In the genomic region with DNA sequence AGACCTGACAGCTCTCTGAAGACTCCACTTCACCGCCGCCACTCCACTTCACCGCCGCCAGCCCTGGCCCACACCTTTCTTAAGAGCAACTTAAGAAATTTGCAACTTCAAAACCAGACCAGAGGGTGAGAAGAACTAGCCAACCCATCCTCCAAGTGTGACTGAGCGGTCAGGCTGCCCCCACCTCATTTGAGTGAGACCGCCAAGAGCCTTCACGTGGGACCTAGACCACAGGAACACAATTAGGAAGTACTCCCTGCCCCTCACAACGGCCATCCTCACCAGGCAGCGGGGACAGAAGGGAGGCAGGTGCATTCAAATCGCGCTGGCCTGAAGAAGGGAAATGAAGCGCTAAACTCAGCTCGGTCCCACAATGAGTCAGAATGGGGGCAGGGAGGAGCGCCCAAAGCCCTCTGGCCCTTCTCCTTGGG, we compare ENCODE assay signal across 13 cellular contexts.
A peak's percentile ranks its signal among the peaks of the same experiment; 100 is the strongest.
DNase-seq lines count a peak whose midpoint lies in the region; ATAC-seq and TF ChIP-seq lines count a peak whose summit lies in the region.
"Had no signal": no experiment of that assay in that cellular context is flagged by ENCODE, and none has a peak within 500 bp of the region (broad histone marks: within the 10 kb centered on the region; RNA-seq: fewer than 3 reads in every experiment).

No MANE protein-coding gene starts in this region.

- no peaks in the 10 kb centered on the region for H3K36me3 ChIP-seq in OCI-LY3 (replicated peaks; ENCODE audit: low read depth, low read length)
- H3K36me3 ChIP-seq: brain microvascular endothelial cell had no signal

- H3K9me3 Mint-ChIP-seq in stimulated activated naive CD8-positive, alpha-beta T cell treated with anti-CD3 and anti-CD28 coated beads, Interleukin-15, amount 100 ng/mL, for 72 hours = no peaks in the 10 kb centered on the region

- H3K79me2 ChIP-seq in OCI-LY3 (ENCODE audit: low read length) = no peaks in the 10 kb centered on the region

- DNase-seq in GM12865 (ENCODE audit: low read depth) (peak; percentile 37), NCI-H82 (lab: John Stamatoyannopoulos, UW) (no peak), NCI-H524 (lab: John Stamatoyannopoulos, UW) (no peak), left colon (no peak)
- DNase-seq in stimulated activated naive CD8-positive, alpha-beta T cell treated with anti-CD3 and anti-CD28 coated beads, Interleukin-15, amount 100 ng/mL, for 72 hours = no peak
- DNase-seq: ACHN; brain microvascular endothelial cell; NCI-H510A; stimulated activated CD4-positive, alpha-beta T cell treated with anti-CD3 and anti-CD28 coated beads, Interleukin-4, amount 100 ng/mL, for 24 hours had no signal

- no peak overlapping the region for H2AFZ ChIP-seq in OCI-LY3 (ENCODE audit: low read depth, low read length)

- no peaks in the 10 kb centered on the region for H3K27me3 Mint-ChIP-seq in stimulated activated naive CD8-positive, alpha-beta T cell treated with anti-CD3 and anti-CD28 coated beads, Interleukin-15, amount 100 ng/mL, for 72 hours

- peak overlapping the region in 1 of 2 donors; percentile 26 for H3K27ac Mint-ChIP-seq in stimulated activated naive CD8-positive, alpha-beta T cell treated with anti-CD3 and anti-CD28 coated beads, Interleukin-15, amount 100 ng/mL, for 72 hours

- peaks cover 9% of the 10 kb centered on the region; the same call in 1 of the 2 replicates for H3K9me3 ChIP-seq in OCI-LY3 (ENCODE audit: insufficient read depth, low read length)

- ATAC-seq in GM21423 (IDR thresholded peaks at IDR 0.05; ENCODE audit: unreplicated experiment) (peak; percentile 81), HG03066 (IDR thresholded peaks at IDR 0.05; ENCODE audit: low read depth, unreplicated experiment) (peak; percentile 81), left colon (no peak)
- no peak for ATAC-seq in stimulated activated naive CD8-positive, alpha-beta T cell treated with anti-CD3 and anti-CD28 coated beads, Interleukin-15, amount 100 ng/mL, for 72 hours

- intact Hi-C loops in left colon (cut with DNase I, micrococcal nuclease) = no loop called here

- no peak overlapping the region for H3K4me3 Mint-ChIP-seq in stimulated activated naive CD8-positive, alpha-beta T cell treated with anti-CD3 and anti-CD28 coated beads, Interleukin-15, amount 100 ng/mL, for 72 hours

- peak overlapping the region; percentile 6; the same call in 1 of the 2 replicates for H3K9ac ChIP-seq in OCI-LY3 (ENCODE audit: low read length)

- peaks cover 16% of the 10 kb centered on the region for H3K4me1 Mint-ChIP-seq in stimulated activated naive CD8-positive, alpha-beta T cell treated with anti-CD3 and anti-CD28 coated beads, Interleukin-15, amount 100 ng/mL, for 72 hours

- H3K27me3 ChIP-seq in OCI-LY3 (ENCODE audit: low read depth, low read length) = peaks cover 73% of the 10 kb centered on the region
- H3K27me3 ChIP-seq: brain microvascular endothelial cell had no signal

- TF ChIP-seq CTCF in GM12865 (IDR thresholded peaks at IDR 0.05; ENCODE audit: insufficient read depth, low read depth, low read length, missing control alignments) (no peak), OCI-LY3 (IDR thresholded peaks at IDR 0.05; ENCODE audit: low read depth, low read length) (no peak)

- peak overlapping the region; percentile 86 for H3K4me2 ChIP-seq in OCI-LY3 (ENCODE audit: low read length)

- 0 out of 2 replicates have a peak overlapping the region, but pooled peaks have one; percentile 7 for H3K27ac ChIP-seq in OCI-LY3 (ENCODE audit: low read length)
- H3K27ac ChIP-seq: brain microvascular endothelial cell, SK-N-MC had no signal

- peaks cover 55% of the 10 kb centered on the region for H3K4me1 ChIP-seq in OCI-LY3 (ENCODE audit: low read length)

- H3K4me3 ChIP-seq in GM12865 (ENCODE audit: low read depth, low read length) (no peak overlapping the region), OCI-LY3 (ENCODE audit: low read length) (peak overlapping the region; percentile 63)
- H3K4me3 ChIP-seq: SK-N-MC had no signal

- 0 out of 2 replicates have a peak, but pooled peaks cover 4% of the 10 kb centered on the region for H4K20me1 ChIP-seq in OCI-LY3 (ENCODE audit: insufficient read depth, low read length)

Comparison
In these comparisons a context has a peak if more than half of its experiments do, and no peak if none do; other contexts are left out.
1. ATAC-seq: peak in GM21423 (single experiment) and HG03066 (single experiment); none in stimulated activated naive CD8-positive, alpha-beta T cell treated with anti-CD3 and anti-CD28 coated beads, Interleukin-15, amount 100 ng/mL, for 72 hours (single experiment) and left colon (single experiment).